In the genomic region with DNA sequence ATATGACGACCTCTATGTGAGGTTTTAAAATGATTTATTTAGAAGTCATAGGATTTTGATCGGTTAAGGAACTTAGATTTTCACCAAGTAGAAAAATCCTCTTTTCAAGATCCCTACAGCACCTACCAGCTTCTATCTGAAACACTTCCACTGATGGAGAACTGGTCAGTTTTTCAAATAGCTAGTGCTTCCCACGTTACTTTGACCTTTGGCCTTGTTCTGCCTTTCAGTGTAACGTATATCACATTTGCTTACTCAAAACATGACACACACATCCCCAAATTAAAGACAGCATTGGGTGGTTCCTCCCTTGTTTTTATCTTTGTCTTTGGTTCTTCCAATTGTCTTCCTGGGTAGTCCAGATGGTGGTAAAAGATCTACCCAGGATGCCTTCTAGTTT, we compare ENCODE assay signal across 33 cellular contexts. TPM values are rescaled to one million over a fixed set of nuclear protein-coding genes. Genes with fewer than 3 reads are reported as not detected.
"Had no signal": no experiment of that assay in that cellular context is flagged by ENCODE, and none has a peak within 500 bp of the region (broad histone marks: within the 10 kb centered on the region; RNA-seq: fewer than 3 reads in every experiment).

No MANE protein-coding gene starts in this region.

- H3K27ac ChIP-seq: ascending aorta, cardiac muscle cell, WERI-Rb-1 had no signal

- H3K36me3 ChIP-seq: ascending aorta, cardiac muscle cell, WERI-Rb-1 had no signal

- H3K4me1 ChIP-seq: ascending aorta had no signal

- H3K9me3 ChIP-seq: ascending aorta had no signal

- DNase-seq: activated CD4-positive, alpha-beta memory T cell treated with anti-CD3 and anti-CD28 coated beads, Interleukin-2, amount 10 ng/mL, durations not matched to agents 7 days and 5 days; activated CD4-positive, alpha-beta T cell treated with anti-CD3 and anti-CD28 coated beads for 1 hour; activated CD4-positive, alpha-beta T cell treated with anti-CD3 and anti-CD28 coated beads for 36 hours; activated CD4-positive, alpha-beta T cell treated with anti-CD3 and anti-CD28 coated beads for 48 hours; activated CD4-positive, alpha-beta T cell treated with anti-CD3 and anti-CD28 coated beads, Interleukin-2, amount 10 ng/mL, durations not matched to agents 7 days and 5 days; activated CD4-positive, alpha-beta T cell treated with anti-CD3 and anti-CD28 coated beads, Interleukin-2, amount 50 U/mL, for 48 hours; activated CD4-positive, CD25-positive, alpha-beta regulatory T cell; activated CD8-positive, alpha-beta memory T cell treated with anti-CD3 and anti-CD28 coated beads for 24 hours; activated CD8-positive, alpha-beta memory T cell treated with anti-CD3 and anti-CD28 coated beads, Interleukin-2, amount 10 ng/mL, durations not matched to agents 7 days and 5 days; activated CD8-positive, alpha-beta memory T cell treated with anti-CD3 and anti-CD28 coated beads, Interleukin-2, amount 50 U/mL, for 48 hours; activated CD8-positive, alpha-beta T cell treated with anti-CD3 and anti-CD28 coated beads, Interleukin-2, amount 10 ng/mL, durations not matched to agents 7 days and 5 days; activated effector memory CD4-positive, alpha-beta T cell treated with Interleukin-2 at 50 U/mL for 16 hours; activated gamma-delta T cell; activated naive CD4-positive, alpha-beta T cell treated with anti-CD3 and anti-CD28 coated beads, Interleukin-2, amount 10 ng/mL, durations not matched to agents 7 days and 5 days; activated naive CD4-positive, alpha-beta T cell treated with Interleukin-2 at 50 U/mL for 16 hours; activated naive CD8-positive, alpha-beta T cell treated with anti-CD3 and anti-CD28 coated beads, Interleukin-2, amount 10 ng/mL, durations not matched to agents 7 days and 5 days; activated naive CD8-positive, alpha-beta T cell treated with anti-CD3 and anti-CD28 coated beads, Interleukin-2, amount 50 U/mL, for 24 hours; activated T-cell treated with anti-CD3 and anti-CD28 coated beads, Interleukin-2, amount 50 U/mL, for 24 hours; activated T-cell treated with anti-CD3 and anti-CD28 coated beads, Interleukin-2, amount 50 U/mL, for 48 hours; amygdala; anterior cingulate cortex; caudate nucleus; cerebellar nuclear complex; T-helper 2 cell; T-helper 9 cell; WERI-Rb-1 had no signal

- FAIRE-seq: bronchial epithelial cell, TTC549 had no signal

- H3K4me3 ChIP-seq: ascending aorta, cardiac muscle cell had no signal

- H3K27me3 ChIP-seq: ascending aorta, cardiac muscle cell had no signal

- ATAC-seq: activated CD4-positive, alpha-beta T cell treated with anti-CD3 and anti-CD28 coated beads for 36 hours; activated CD4-positive, CD25-positive, alpha-beta regulatory T cell treated with anti-CD3 and anti-CD28 coated beads, Interleukin-2, amount 50 U/mL, for 24 hours; activated CD8-positive, alpha-beta memory T cell treated with anti-CD3 and anti-CD28 coated beads, Interleukin-2, amount 10 ng/mL, durations not matched to agents 7 days and 5 days; activated CD8-positive, alpha-beta T cell treated with anti-CD3 and anti-CD28 coated beads, Interleukin-2, amount 10 ng/mL, durations not matched to agents 7 days and 5 days; activated naive CD8-positive, alpha-beta T cell treated with anti-CD3 and anti-CD28 coated beads, Interleukin-2, amount 50 U/mL, for 24 hours; WTC11 had no signal

RNA-seq across cellular contexts. Expression of gene LNX1, which starts 6.6 kb away (rescaled TPM):
- total RNA-seq: activated CD4-positive, alpha-beta memory T cell treated with anti-CD3 and anti-CD28 coated beads, Interleukin-2, amount 10 ng/mL, durations not matched to agents 7 days and 5 days; activated CD4-positive, alpha-beta T cell treated with anti-CD3 and anti-CD28 coated beads for 36 hours; activated CD4-positive, alpha-beta T cell treated with anti-CD3 and anti-CD28 coated beads, Interleukin-2, amount 10 ng/mL, durations not matched to agents 7 days and 5 days; activated CD8-positive, alpha-beta memory T cell treated with anti-CD3 and anti-CD28 coated beads, Interleukin-2, amount 10 ng/mL, durations not matched to agents 7 days and 5 days; activated CD8-positive, alpha-beta T cell treated with anti-CD3 and anti-CD28 coated beads, Interleukin-2, amount 10 ng/mL, durations not matched to agents 7 days and 5 days; activated naive CD8-positive, alpha-beta T cell treated with anti-CD3 and anti-CD28 coated beads, Interleukin-2, amount 10 ng/mL, durations not matched to agents 7 days and 5 days; activated T-helper 2 cell treated with anti-CD3 and anti-CD28 coated beads, Interferon-gamma antibody, Interleukin-2, Interleukin-4, amounts not matched to agents 10 μg/mL and 5 μg/mL and 100 μg/mL, durations not matched to agents 14 hours and 24 hours and 36 hours had no signal
